Comparison of ENCODE assay signal across 1 cellular context in the genomic region with DNA sequence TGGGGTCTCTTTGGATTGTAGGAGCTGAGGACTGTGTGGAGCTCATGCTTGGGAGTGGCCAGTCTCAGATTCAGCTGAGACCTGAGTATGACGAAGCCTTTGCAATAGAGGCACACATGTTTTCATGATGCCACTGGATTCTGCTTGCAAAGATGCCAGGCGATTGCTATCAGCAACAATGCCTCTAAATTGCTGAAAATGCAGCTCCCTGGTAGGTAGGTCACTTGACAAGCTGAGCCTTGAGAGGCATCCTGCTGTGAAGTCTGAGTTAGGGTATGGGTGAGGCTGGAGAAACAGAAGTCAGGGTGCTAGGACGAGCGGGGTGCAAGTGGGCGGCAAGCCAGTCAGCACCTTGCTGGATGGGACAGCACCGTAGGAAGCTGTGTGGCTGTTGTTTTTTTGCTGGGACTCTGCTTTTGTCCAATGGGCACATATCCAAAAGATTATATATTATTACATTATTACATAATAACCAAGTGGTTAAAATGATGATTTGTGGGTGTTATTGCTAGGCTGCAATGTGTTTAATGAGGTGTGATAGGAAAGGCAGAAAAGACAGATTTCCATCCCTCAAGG.
TF ChIP-seq lines count a peak whose summit lies in the region.

No MANE protein-coding gene starts in this region.

TF ChIP-seq in HEK293, 187 proteins besides CTCF, POLR2A, EP300 and RAD21 (continued from another document):
- no peak for TF ChIP-seq ZNF785 (tag by site-specific recombination; IDR thresholded peaks at IDR 0.05)
- TF ChIP-seq ZIC2 (tag by site-specific recombination; IDR thresholded peaks at IDR 0.05): 0 out of 2 replicates have a peak, but pooled peaks have one; percentile 11
- TF ChIP-seq ZNF776 (tag by site-specific recombination; IDR thresholded peaks at IDR 0.05; ENCODE audit: borderline replicate concordance): no peak
- no peak for TF ChIP-seq ZFHX2 (tag by site-specific recombination; conservative IDR thresholded peaks at IDR 0.05)
- TF ChIP-seq, protein P1, sequence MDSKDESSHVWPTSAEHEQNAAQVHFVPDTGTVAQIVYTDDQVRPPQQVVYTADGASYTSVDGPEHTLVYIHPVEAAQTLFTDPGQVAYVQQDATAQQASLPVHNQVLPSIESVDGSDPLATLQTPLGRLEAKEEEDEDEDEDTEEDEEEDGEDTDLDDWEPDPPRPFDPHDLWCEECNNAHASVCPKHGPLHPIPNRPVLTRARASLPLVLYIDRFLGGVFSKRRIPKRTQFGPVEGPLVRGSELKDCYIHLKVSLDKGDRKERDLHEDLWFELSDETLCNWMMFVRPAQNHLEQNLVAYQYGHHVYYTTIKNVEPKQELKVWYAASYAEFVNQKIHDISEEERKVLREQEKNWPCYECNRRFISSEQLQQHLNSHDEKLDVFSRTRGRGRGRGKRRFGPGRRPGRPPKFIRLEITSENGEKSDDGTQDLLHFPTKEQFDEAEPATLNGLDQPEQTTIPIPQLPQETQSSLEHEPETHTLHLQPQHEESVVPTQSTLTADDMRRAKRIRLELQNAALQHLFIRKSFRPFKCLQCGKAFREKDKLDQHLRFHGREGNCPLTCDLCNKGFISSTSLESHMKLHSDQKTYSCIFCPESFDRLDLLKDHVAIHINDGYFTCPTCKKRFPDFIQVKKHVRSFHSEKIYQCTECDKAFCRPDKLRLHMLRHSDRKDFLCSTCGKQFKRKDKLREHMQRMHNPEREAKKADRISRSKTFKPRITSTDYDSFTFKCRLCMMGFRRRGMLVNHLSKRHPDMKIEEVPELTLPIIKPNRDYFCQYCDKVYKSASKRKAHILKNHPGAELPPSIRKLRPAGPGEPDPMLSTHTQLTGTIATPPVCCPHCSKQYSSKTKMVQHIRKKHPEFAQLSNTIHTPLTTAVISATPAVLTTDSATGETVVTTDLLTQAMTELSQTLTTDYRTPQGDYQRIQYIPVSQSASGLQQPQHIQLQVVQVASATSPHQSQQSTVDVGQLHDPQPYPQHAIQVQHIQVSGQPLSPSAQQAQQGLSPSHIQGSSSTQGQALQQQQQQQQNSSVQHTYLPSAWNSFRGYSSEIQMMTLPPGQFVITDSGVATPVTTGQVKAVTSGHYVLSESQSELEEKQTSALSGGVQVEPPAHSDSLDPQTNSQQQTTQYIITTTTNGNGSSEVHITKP (tag by site-specific recombination; IDR thresholded peaks at IDR 0.05): no peak
- TF ChIP-seq ZNF157 (tag by site-specific recombination; IDR thresholded peaks at IDR 0.05): no peak
- TF ChIP-seq, protein P2, sequence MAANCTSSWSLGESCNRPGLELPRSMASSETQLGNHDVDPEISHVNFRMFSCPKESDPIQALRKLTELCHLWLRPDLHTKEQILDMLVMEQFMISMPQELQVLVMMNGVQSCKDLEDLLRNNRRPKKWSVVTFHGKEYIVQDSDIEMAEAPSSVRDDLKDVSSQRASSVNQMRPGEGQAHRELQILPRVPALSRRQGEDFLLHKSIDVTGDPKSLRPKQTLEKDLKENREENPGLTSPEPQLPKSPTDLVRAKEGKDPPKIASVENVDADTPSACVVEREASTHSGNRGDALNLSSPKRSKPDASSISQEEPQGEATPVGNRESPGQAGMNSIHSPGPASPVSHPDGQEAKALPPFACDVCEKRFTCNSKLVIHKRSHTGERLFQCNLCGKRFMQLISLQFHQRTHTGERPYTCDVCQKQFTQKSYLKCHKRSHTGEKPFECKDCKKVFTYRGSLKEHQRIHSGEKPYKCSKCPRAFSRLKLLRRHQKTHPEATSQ (tag by site-specific recombination; IDR thresholded peaks at IDR 0.05): no peak
